Comparison of ENCODE assay signal across 1 cellular context in genomic region chr1:15788624-15789301, GRCh38.
TF ChIP-seq lines count a peak whose summit lies in the region.

No MANE protein-coding gene starts in this region.

TF ChIP-seq in GM23338, 12 proteins besides CTCF, POLR2A, EP300 and RAD21 (continued from another document):
- no peak for TF ChIP-seq ZNF462 (CRISPR knock-in tag; IDR thresholded peaks at IDR 0.05)
- TF ChIP-seq, protein P1, sequence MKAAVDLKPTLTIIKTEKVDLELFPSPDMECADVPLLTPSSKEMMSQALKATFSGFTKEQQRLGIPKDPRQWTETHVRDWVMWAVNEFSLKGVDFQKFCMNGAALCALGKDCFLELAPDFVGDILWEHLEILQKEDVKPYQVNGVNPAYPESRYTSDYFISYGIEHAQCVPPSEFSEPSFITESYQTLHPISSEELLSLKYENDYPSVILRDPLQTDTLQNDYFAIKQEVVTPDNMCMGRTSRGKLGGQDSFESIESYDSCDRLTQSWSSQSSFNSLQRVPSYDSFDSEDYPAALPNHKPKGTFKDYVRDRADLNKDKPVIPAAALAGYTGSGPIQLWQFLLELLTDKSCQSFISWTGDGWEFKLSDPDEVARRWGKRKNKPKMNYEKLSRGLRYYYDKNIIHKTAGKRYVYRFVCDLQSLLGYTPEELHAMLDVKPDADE (IDR thresholded peaks at IDR 0.05): no peak
- no peak for TF ChIP-seq CREB1 (CRISPR knock-in tag; IDR thresholded peaks at IDR 0.05; ENCODE audit: low read depth)
- no peak for TF ChIP-seq EZH2phosphoT487 (IDR thresholded peaks at IDR 0.05; ENCODE audit: unreplicated experiment)
- TF ChIP-seq POLR2AphosphoS5 (IDR thresholded peaks at IDR 0.05; ENCODE audit: low read depth): no peak
